In the genomic region with DNA sequence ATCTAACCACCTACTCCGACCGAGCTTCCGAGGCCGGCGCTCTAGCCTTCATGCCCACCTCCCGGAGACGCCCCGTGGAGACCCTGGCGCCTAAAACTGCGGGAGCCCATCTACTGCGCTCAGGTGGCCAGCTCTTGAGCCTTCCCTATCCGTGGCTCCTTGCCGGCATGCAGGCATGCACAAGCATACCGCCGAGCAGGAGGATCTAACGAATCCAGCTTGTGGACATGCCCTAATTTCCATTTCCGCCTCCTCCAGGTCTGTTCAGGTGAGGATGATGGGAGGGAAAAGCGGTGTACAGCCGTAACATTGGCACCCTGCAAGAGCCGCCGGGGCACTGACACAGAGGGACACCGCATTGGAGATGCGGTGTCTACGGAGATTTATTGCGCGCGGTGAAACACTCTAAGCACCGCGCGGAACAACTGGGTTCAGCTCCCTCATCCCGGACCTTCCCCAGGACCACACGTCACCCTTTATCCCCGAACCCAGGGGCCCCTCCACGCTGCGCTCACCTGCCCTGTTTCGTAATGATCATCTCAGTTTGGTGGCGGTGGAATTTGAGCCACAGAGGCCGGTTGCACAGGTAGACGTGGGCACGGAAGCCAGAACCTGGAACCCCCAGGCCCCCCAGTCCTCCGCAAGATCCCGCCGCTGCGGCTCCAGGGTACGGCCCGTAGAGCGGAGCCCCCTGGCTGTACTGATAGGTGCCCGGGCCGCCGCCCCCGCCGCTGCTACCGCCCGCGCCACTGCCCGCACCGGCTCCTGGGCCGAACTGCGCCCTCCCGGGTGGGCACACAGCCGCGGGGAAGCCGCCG, we compare ENCODE assay signal across 1 cellular context.
TF ChIP-seq lines count a peak whose summit lies in the region.

No MANE protein-coding gene starts in this region.

TF ChIP-seq in IMR-90, 13 proteins besides CTCF, POLR2A, EP300 and RAD21 (continued from another document):
- TF ChIP-seq FOS (IDR thresholded peaks at IDR 0.05; ENCODE audit: low read depth, low read length), result no peak
- no peak for TF ChIP-seq MAFK (IDR thresholded peaks at IDR 0.05; ENCODE audit: low read depth, low read length)
- no peak for TF ChIP-seq SMC3 (IDR thresholded peaks at IDR 0.05; ENCODE audit: low read depth, low read length)
- TF ChIP-seq RCOR1 (IDR thresholded peaks at IDR 0.05; ENCODE audit: insufficient replicate concordance, low read length), result no peak
- no peak for TF ChIP-seq RFX5 (IDR thresholded peaks at IDR 0.05; ENCODE audit: low read depth, low read length)
